ENCODE assay signal across 30 cellular contexts in genomic region chrX:105210258-105210657, GRCh38. TPM values are rescaled to one million over a fixed set of nuclear protein-coding genes. Genes with fewer than 3 reads are reported as not detected.
DNase-seq lines count a peak whose midpoint lies in the region; ATAC-seq and TF ChIP-seq lines count a peak whose summit lies in the region.
"Had no signal": no experiment of that assay in that cellular context is flagged by ENCODE, and none has a peak within 500 bp of the region (broad histone marks: within the 10 kb centered on the region; RNA-seq: fewer than 3 reads in every experiment).

No MANE protein-coding gene starts in this region.

- no peaks in the 10 kb centered on the region for H3K36me3 ChIP-seq in GM06990 (ENCODE audit: control insufficient read depth, insufficient read depth, low read length)
- H3K36me3 ChIP-seq: gastrocnemius medialis, HAP-1, thyroid gland had no signal

- H3K4me3 ChIP-seq in GM06990 (replicated peaks; ENCODE audit: low read depth, low read length) (no peak overlapping the region), astrocyte of the cerebellum (ENCODE audit: low read depth, low read length) (no peak overlapping the region)
- H3K4me3 ChIP-seq: dorsolateral prefrontal cortex, gastrocnemius medialis, HAP-1, K562, thyroid gland had no signal

- DNase-seq in GM06990 (ENCODE audit: extremely low read depth, insufficient read length) (no peak), HEK293T (ENCODE audit: extremely low spot score) (peak; percentile 31), astrocyte of the cerebellum (ENCODE audit: low read depth) (no peak), mesothelial cell of epicardium (ENCODE audit: low spot score in 2 of 2, unreplicated experiment in 2 of 2) (no peak), NCI-H146 treated with DMSO at 0.1 percent for 48 hours (lab: John Stamatoyannopoulos, UW; ENCODE audit: unreplicated experiment) (no peak)
- no peak for DNase-seq in activated T-cell treated with anti-CD3 and anti-CD28 coated beads, Interleukin-2, amount 50 U/mL, for 1 hour
- DNase-seq in effector memory CD8-positive, alpha-beta T cell = no peak
- DNase-seq: activated naive CD4-positive, alpha-beta T cell treated with Interleukin-2 at 50 U/mL for 16 hours; activated T-cell treated with anti-CD3 and anti-CD28 coated beads, Interleukin-2, amount 50 U/mL, for 24 hours; amniotic stem cell; CD8-positive, alpha-beta T cell; DMS79; dorsolateral prefrontal cortex; gastrocnemius medialis; kidney glomerular epithelial cell; NCI-H1694; NCI-H2171 treated with DMSO at 0.1 percent for 48 hours; NCI-H526; nucleus accumbens; retina; stimulated activated CD4-positive, alpha-beta T cell treated with anti-CD3 and anti-CD28 coated beads, Interleukin-4, amount 100 ng/mL, for 24 hours; T-cell; thyroid gland had no signal

- H3K27ac Mint-ChIP-seq in mesothelial cell of epicardium = no peak overlapping the region
- H3K27ac Mint-ChIP-seq in effector memory CD8-positive, alpha-beta T cell = no peak overlapping the region
- H3K27ac Mint-ChIP-seq: activated T-cell treated with anti-CD3 and anti-CD28 coated beads, Interleukin-2, amount 50 U/mL, for 24 hours; CD8-positive, alpha-beta T cell; stimulated activated naive CD8-positive, alpha-beta T cell treated with anti-CD3 and anti-CD28 coated beads, Interleukin-15, Interleukin-2, amounts not matched to agents 100 ng/mL and 50 ng/mL, for 24 hours; T-cell had no signal

- H3K36me3 Mint-ChIP-seq in mesothelial cell of epicardium = no peaks in the 10 kb centered on the region
- no peaks in the 10 kb centered on the region for H3K36me3 Mint-ChIP-seq in effector memory CD8-positive, alpha-beta T cell (ENCODE audit: insufficient read depth)
- H3K36me3 Mint-ChIP-seq: CD8-positive, alpha-beta T cell; T-cell had no signal

- no peaks in the 10 kb centered on the region for H3K27me3 ChIP-seq in GM06990 (replicated peaks; ENCODE audit: control insufficient read depth, insufficient read depth, low read length)
- H3K27me3 ChIP-seq: gastrocnemius medialis, thyroid gland had no signal

- peak; percentile 2 for TF ChIP-seq CTCF in GM06990 (IDR thresholded peaks at IDR 0.05; ENCODE audit: insufficient read depth, low read length, poor library complexity, severe bottlenecking)
- TF ChIP-seq CTCF in astrocyte of the cerebellum (IDR thresholded peaks at IDR 0.05; ENCODE audit: low read depth, low read length, missing control alignments) = peak; percentile 19
- peak; percentile 56 for TF ChIP-seq CTCF in mesothelial cell of epicardium (IDR thresholded peaks at IDR 0.05; ENCODE audit: unreplicated experiment)

- no peak for ATAC-seq in GM21423 (IDR thresholded peaks at IDR 0.05; ENCODE audit: unreplicated experiment)
- no peak for ATAC-seq in effector memory CD8-positive, alpha-beta T cell (replicated peaks)
- ATAC-seq: CD8-positive, alpha-beta T cell; gastrocnemius medialis; K562; Right ventricle myocardium inferior; T-cell had no signal

- in situ Hi-C loops in astrocyte of the cerebellum (cut with HindIII; ENCODE audit: low sequenced_read_pairs) = no loop called here

- no peaks in the 10 kb centered on the region for H3K27me3 Mint-ChIP-seq in mesothelial cell of epicardium (ENCODE audit: low read depth)
- H3K27me3 Mint-ChIP-seq in effector memory CD8-positive, alpha-beta T cell = no peaks in the 10 kb centered on the region
- H3K27me3 Mint-ChIP-seq: stimulated activated naive CD8-positive, alpha-beta T cell treated with anti-CD3 and anti-CD28 coated beads, Interleukin-15, Interleukin-2, amounts not matched to agents 100 ng/mL and 50 ng/mL, for 24 hours had no signal

- H3K4me1 Mint-ChIP-seq in mesothelial cell of epicardium = no peaks in the 10 kb centered on the region
- no peaks in the 10 kb centered on the region for H3K4me1 Mint-ChIP-seq in effector memory CD8-positive, alpha-beta T cell (ENCODE audit: low read depth in 2 of 2)
- H3K4me1 Mint-ChIP-seq: T-cell had no signal

- CTCF ChIA-PET in HEK293T (lab: Yijun Ruan, JAX) = interaction anchor here (1.3 kb wide), 1 partner anchor 20 kb away, joined by 4 read pairs; no protein-coding TSS in a partner anchor

- POLR2A ChIA-PET in HEK293T (lab: Yijun Ruan, JAX) = no interaction called here

- no peak overlapping the region for H3K4me3 Mint-ChIP-seq in mesothelial cell of epicardium
- H3K4me3 Mint-ChIP-seq in effector memory CD8-positive, alpha-beta T cell = no peak overlapping the region
- H3K4me3 Mint-ChIP-seq: activated T-cell treated with anti-CD3 and anti-CD28 coated beads, Interleukin-2, amount 50 U/mL, for 24 hours; CD8-positive, alpha-beta T cell; stimulated activated naive CD8-positive, alpha-beta T cell treated with anti-CD3 and anti-CD28 coated beads, Interleukin-15, Interleukin-2, amounts not matched to agents 100 ng/mL and 50 ng/mL, for 24 hours; T-cell had no signal

- H3K9me3 Mint-ChIP-seq in mesothelial cell of epicardium = peaks cover 35% of the 10 kb centered on the region
- H3K9me3 Mint-ChIP-seq in effector memory CD8-positive, alpha-beta T cell = peaks cover 0 to 14% of the 10 kb centered on the region in 2 donors
- H3K9me3 Mint-ChIP-seq: activated T-cell treated with anti-CD3 and anti-CD28 coated beads, Interleukin-2, amount 50 U/mL, for 24 hours; CD8-positive, alpha-beta T cell; stimulated activated naive CD8-positive, alpha-beta T cell treated with anti-CD3 and anti-CD28 coated beads, Interleukin-15, Interleukin-2, amounts not matched to agents 100 ng/mL and 50 ng/mL, for 24 hours had no signal

TF ChIP-seq in HEK293T, 16 proteins besides CTCF, POLR2A, EP300 and RAD21:
- TF ChIP-seq TARDBP (IDR thresholded peaks at IDR 0.05) (no peak), FOXA1 (IDR thresholded peaks at IDR 0.05) (no peak), FOXK2 (IDR thresholded peaks at IDR 0.05) (no peak), ELF4 (IDR thresholded peaks at IDR 0.05) (no peak), ZNF384 (IDR thresholded peaks at IDR 0.05) (no peak), BHLHE40 (IDR thresholded peaks at IDR 0.05; ENCODE audit: borderline replicate concordance) (no peak), ARNT (IDR thresholded peaks at IDR 0.05) (no peak), LEF1 (IDR thresholded peaks at IDR 0.05; ENCODE audit: borderline replicate concordance) (no peak), SP1 (IDR thresholded peaks at IDR 0.05) (no peak), SUZ12 (IDR thresholded peaks at IDR 0.05) (no peak), L3MBTL2 (conservative IDR thresholded peaks at IDR 0.05) (no peak), HDGF (IDR thresholded peaks at IDR 0.05; ENCODE audit: borderline replicate concordance) (no peak), FOXM1 (IDR thresholded peaks at IDR 0.05; ENCODE audit: borderline replicate concordance) (no peak), NFRKB (IDR thresholded peaks at IDR 0.05) (no peak), CTBP1 (IDR thresholded peaks at IDR 0.05; ENCODE audit: borderline replicate concordance) (no peak)
- TF ChIP-seq, protein P1, sequence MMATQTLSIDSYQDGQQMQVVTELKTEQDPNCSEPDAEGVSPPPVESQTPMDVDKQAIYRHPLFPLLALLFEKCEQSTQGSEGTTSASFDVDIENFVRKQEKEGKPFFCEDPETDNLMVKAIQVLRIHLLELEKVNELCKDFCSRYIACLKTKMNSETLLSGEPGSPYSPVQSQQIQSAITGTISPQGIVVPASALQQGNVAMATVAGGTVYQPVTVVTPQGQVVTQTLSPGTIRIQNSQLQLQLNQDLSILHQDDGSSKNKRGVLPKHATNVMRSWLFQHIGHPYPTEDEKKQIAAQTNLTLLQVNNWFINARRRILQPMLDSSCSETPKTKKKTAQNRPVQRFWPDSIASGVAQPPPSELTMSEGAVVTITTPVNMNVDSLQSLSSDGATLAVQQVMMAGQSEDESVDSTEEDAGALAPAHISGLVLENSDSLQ (IDR thresholded peaks at IDR 0.05) = no peak

RNA-seq across cellular contexts. Expression of gene TEX13A, which starts 10.2 kb away (rescaled TPM):
- not detected in 3 replicates for total RNA-seq in mesothelial cell of epicardium
- total RNA-seq: CD8-positive, alpha-beta T cell; dorsolateral prefrontal cortex; epithelial cell of proximal tubule; gastrocnemius medialis; K562; lung microvascular endothelial cell; Right ventricle myocardium inferior; T-cell; thyroid gland had no signal

Comparison
In these comparisons a context has a peak if more than half of its experiments do, and no peak if none do; other contexts are left out.
1. CTCF ChIP-seq: peak in every context shown above with its lines; median percentile 56 in mesothelial cell of epicardium; 19 in astrocyte of the cerebellum; 2 in GM06990.